7 cellular contexts compared by ENCODE assay signal in genomic region chr19:13753623-13754022, GRCh38. TPM values are rescaled to one million over a fixed set of nuclear protein-coding genes. Genes with fewer than 3 reads are reported as not detected.
DNase-seq lines count a peak whose midpoint lies in the region; ATAC-seq lines count a peak whose summit lies in the region.
"Not testable (repeated sequence)": the region's sequence is repeated elsewhere in the genome, so short reads cannot be mapped to it uniquely, and the experiment has no call there.

No MANE protein-coding gene starts in this region.

- not testable (repeated sequence) for H3K27ac Mint-ChIP-seq in naive thymus-derived CD4-positive, alpha-beta T cell

- not testable (repeated sequence) for H3K27ac ChIP-seq in naive thymus-derived CD4-positive, alpha-beta T cell (ENCODE audit: low read depth, low read length)

- in situ Hi-C loops in SK-MEL-5 (cut with HindIII; ENCODE audit: low pct_unique_long_range_greater_than_20kb, low sequenced_read_pairs), result not testable (repeated sequence)

- not testable (repeated sequence) for H3K4me1 ChIP-seq in naive thymus-derived CD4-positive, alpha-beta T cell (ENCODE audit: control insufficient read depth in 2 of 2, insufficient read depth in 2 of 2, low read length in 2 of 2)

- DNase-seq in ELR (ENCODE audit: low read depth) (peak; percentile 56), MV-4-11 (lab: John Stamatoyannopoulos, UW) (peak; percentile 16), SK-MEL-5 (ENCODE audit: low read depth, low spot score) (peak; percentile 14), amniotic epithelial cell (ENCODE audit: low read depth) (peak; percentile 21), stromal cell of bone marrow (ENCODE audit: low read depth) (peak; percentile 40)
- DNase-seq in activated CD4-positive, alpha-beta T cell treated with anti-CD3 and anti-CD28 coated beads for 48 hours, result peak; percentile 27
- DNase-seq in naive thymus-derived CD4-positive, alpha-beta T cell, result not testable (repeated sequence)

- CTCF ChIA-PET in naive thymus-derived CD4-positive, alpha-beta T cell (lab: Charles Lee), result not testable (repeated sequence)

- H3K36me3 Mint-ChIP-seq in naive thymus-derived CD4-positive, alpha-beta T cell, result peaks cover 10 to 28% (median 19%) of the 10 kb centered on the region in 5 donors

- peak; percentile 20 for ATAC-seq in naive thymus-derived CD4-positive, alpha-beta T cell

- intact Hi-C loops in naive thymus-derived CD4-positive, alpha-beta T cell (cut with micrococcal nuclease), result not testable (repeated sequence)

- POLR2A ChIA-PET in naive thymus-derived CD4-positive, alpha-beta T cell (lab: Charles Lee), result not testable (repeated sequence)

- not testable (repeated sequence) for H3K9me3 Mint-ChIP-seq in naive thymus-derived CD4-positive, alpha-beta T cell

- not testable (repeated sequence) for H3K4me3 Mint-ChIP-seq in naive thymus-derived CD4-positive, alpha-beta T cell

- not testable (repeated sequence) for H3K27me3 ChIP-seq in naive thymus-derived CD4-positive, alpha-beta T cell (ENCODE audit: control insufficient read depth in 2 of 2, insufficient read depth in 2 of 2, low read length in 2 of 2)

- not testable (repeated sequence) for H3K9me3 ChIP-seq in naive thymus-derived CD4-positive, alpha-beta T cell (ENCODE audit: control insufficient read depth in 2 of 3, low read length in 3 of 3)

- H3K36me3 ChIP-seq in naive thymus-derived CD4-positive, alpha-beta T cell (ENCODE audit: control insufficient read depth in 2 of 3, insufficient read depth in 3 of 3, low read length in 3 of 3), result peaks cover 6 to 71% (median 8%) of the 10 kb centered on the region in 3 experiments

- H3K4me3 ChIP-seq in naive thymus-derived CD4-positive, alpha-beta T cell (ENCODE audit: low read length), result not testable (repeated sequence)

- not testable (repeated sequence) for H3K27me3 Mint-ChIP-seq in naive thymus-derived CD4-positive, alpha-beta T cell

- peaks cover 13 to 30% (median 22%) of the 10 kb centered on the region in 7 donors for H3K4me1 Mint-ChIP-seq in naive thymus-derived CD4-positive, alpha-beta T cell

RNA-seq across cellular contexts. Expression of gene MRI1, which starts 10.7 kb away (rescaled TPM):
- total RNA-seq in SK-MEL-5 (2014; rRNA removed; shearing (Covaris generic)), result 15.3 and 17.8 TPM in 2 replicates
- 16.1 and 22.5 TPM in 2 replicates for polyA plus RNA-seq in SK-MEL-5 (2015; cell fraction: cytosol; rRNA removed)
- 148 and 169 TPM in 2 replicates for polyA plus RNA-seq in SK-MEL-5 (2015; cell fraction: nucleus; rRNA removed)
- 10 to 100 TPM; 29.1 to 56.2 (median 49.2) TPM for total RNA-seq in naive thymus-derived CD4-positive, alpha-beta T cell
- 10 to 100 TPM in 1 of 2 donors, 1 to 10 TPM in 1; 7.1 to 22.4 TPM for polyA plus RNA-seq in naive thymus-derived CD4-positive, alpha-beta T cell

RNA-seq across cellular contexts. Expression of gene C19orf53, which starts 20.6 kb away (rescaled TPM):
- total RNA-seq in SK-MEL-5 (2014; rRNA removed; shearing (Covaris generic)), result 175 and 179 TPM in 2 replicates
- 102 and 165 TPM in 2 replicates for polyA plus RNA-seq in SK-MEL-5 (2015; cell fraction: cytosol; rRNA removed)
- polyA plus RNA-seq in SK-MEL-5 (2015; cell fraction: nucleus; rRNA removed), result 14.4 and 28.1 TPM in 2 replicates
- total RNA-seq in naive thymus-derived CD4-positive, alpha-beta T cell, result 100 to 1,000 TPM in 1 of 5 experiments, 10 to 100 TPM in 4; 57.2 to 108 (median 86.2) TPM
- polyA plus RNA-seq in naive thymus-derived CD4-positive, alpha-beta T cell, result 100 to 1,000 TPM; 203 to 289 TPM

RNA-seq across cellular contexts. Expression of gene ZSWIM4, which starts 41.6 kb away (rescaled TPM):
- 1.3 and 1.4 TPM in 2 replicates for total RNA-seq in SK-MEL-5 (2014; rRNA removed; shearing (Covaris generic))
- polyA plus RNA-seq in SK-MEL-5 (2015; cell fraction: cytosol; rRNA removed), result 5.9 and 8.7 TPM in 2 replicates
- polyA plus RNA-seq in SK-MEL-5 (2015; cell fraction: nucleus; rRNA removed), result 3.6 and 4.3 TPM in 2 replicates
- 1 to 10 TPM; 4.8 to 7.8 (median 5.9) TPM for total RNA-seq in naive thymus-derived CD4-positive, alpha-beta T cell
- 1 to 10 TPM in 1 of 2 donors, under 1 TPM in 1; 0.73 to 1.6 TPM for polyA plus RNA-seq in naive thymus-derived CD4-positive, alpha-beta T cell
